Comparison of ENCODE assay signal across 8 cellular contexts in genomic region chr21:42495765-42496119, GRCh38. TPM values are rescaled to one million over a fixed set of nuclear protein-coding genes. Genes with fewer than 3 reads are reported as not detected.
DNase-seq lines count a peak whose midpoint lies in the region; ATAC-seq and TF ChIP-seq lines count a peak whose summit lies in the region.

No MANE protein-coding gene starts in this region.

- H3K4me1 Mint-ChIP-seq in CD4-positive, alpha-beta T cell (ENCODE audit: low read depth): peaks cover 24% of the 10 kb centered on the region
- peaks cover 11 to 13% of the 10 kb centered on the region in 2 donors for H3K4me1 Mint-ChIP-seq in effector memory CD8-positive, alpha-beta T cell (ENCODE audit: low read depth in 2 of 2)
- H3K4me1 Mint-ChIP-seq in natural killer cell treated with Interleukin-12 subunit alpha and Interleukin-12 subunit beta and Interleukin-15 and Interleukin-18, amount 100 ng/mL, for 72 hours (ENCODE audit: low read depth in 2 of 2): peaks cover 7 to 11% of the 10 kb centered on the region in 2 donors

- peak overlapping the region; percentile 89 for H3K4me3 Mint-ChIP-seq in CD4-positive, alpha-beta T cell
- peak overlapping the region; percentile 81 to 83 for H3K4me3 Mint-ChIP-seq in effector memory CD8-positive, alpha-beta T cell
- H3K4me3 Mint-ChIP-seq in natural killer cell treated with Interleukin-12 subunit alpha and Interleukin-12 subunit beta and Interleukin-15 and Interleukin-18, amount 100 ng/mL, for 72 hours: peak overlapping the region; percentile 88

- ATAC-seq in CD4-positive, alpha-beta T cell (ENCODE audit: poor library complexity): no peak
- ATAC-seq in GM21576 (IDR thresholded peaks at IDR 0.05; ENCODE audit: unreplicated experiment) (peak; percentile 8), HG02970 (IDR thresholded peaks at IDR 0.05; ENCODE audit: low FRiP score, unreplicated experiment) (no peak)
- ATAC-seq in effector memory CD8-positive, alpha-beta T cell (replicated peaks): no peak
- no peak for ATAC-seq in natural killer cell treated with Interleukin-12 subunit alpha and Interleukin-12 subunit beta and Interleukin-15 and Interleukin-18, amount 100 ng/mL, for 72 hours

- TF ChIP-seq CTCF in CD4-positive, alpha-beta T cell (IDR thresholded peaks at IDR 0.05): no peak

- intact Hi-C loops in CD4-positive, alpha-beta T cell (cut with DNase I, micrococcal nuclease): loop anchor here (1.0 to 5.0 kb wide), 3 partner anchors 31 to 397 kb away; partner anchors contain the start of gene NDUFV3 (in 1 of the 2)

- POLR2A ChIA-PET in CD4-positive, alpha-beta T cell (lab: Charles Lee): interaction anchor here (2.7 kb wide), 1 partner anchor 18 kb away, joined by 14 read pairs; the partner anchor contains the start of gene SLC37A1

- no peaks in the 10 kb centered on the region for H3K27me3 Mint-ChIP-seq in CD4-positive, alpha-beta T cell
- H3K27me3 Mint-ChIP-seq in effector memory CD8-positive, alpha-beta T cell: peaks cover 0 to 18% of the 10 kb centered on the region in 2 donors
- peaks cover 0 to 8% of the 10 kb centered on the region in 2 donors for H3K27me3 Mint-ChIP-seq in natural killer cell treated with Interleukin-12 subunit alpha and Interleukin-12 subunit beta and Interleukin-15 and Interleukin-18, amount 100 ng/mL, for 72 hours

- H3K27ac Mint-ChIP-seq in CD4-positive, alpha-beta T cell: peak overlapping the region; percentile 84
- peak overlapping the region; percentile 84 to 90 for H3K27ac Mint-ChIP-seq in effector memory CD8-positive, alpha-beta T cell
- H3K27ac Mint-ChIP-seq in natural killer cell treated with Interleukin-12 subunit alpha and Interleukin-12 subunit beta and Interleukin-15 and Interleukin-18, amount 100 ng/mL, for 72 hours: peak overlapping the region in 1 of 2 donors; percentile 85

- CTCF ChIA-PET in CD4-positive, alpha-beta T cell (lab: Charles Lee): no interaction called here

- no peak overlapping the region for H3K27ac ChIP-seq in CD4-positive, alpha-beta T cell (ENCODE audit: low read depth, low read length)

- H3K27me3 ChIP-seq in CD4-positive, alpha-beta T cell (ENCODE audit: control insufficient read depth, insufficient read depth, low read length): no peaks in the 10 kb centered on the region

- no peak for DNase-seq in CD4-positive, alpha-beta T cell
- DNase-seq in NCI-H526 treated with DMSO at 0.1 percent for 48 hours (lab: John Stamatoyannopoulos, UW) (peak; percentile 59), OCI-M2 (lab: John Stamatoyannopoulos, UW; ENCODE audit: unreplicated experiment) (no peak), NK-92 (lab: John Stamatoyannopoulos, UW; ENCODE audit: unreplicated experiment) (no peak)
- DNase-seq in effector memory CD8-positive, alpha-beta T cell: no peak
- DNase-seq in natural killer cell treated with Interleukin-12 subunit alpha and Interleukin-12 subunit beta and Interleukin-15 and Interleukin-18, amount 100 ng/mL, for 72 hours (ENCODE audit: low spot score): no peak

- H3K9me3 ChIP-seq in CD4-positive, alpha-beta T cell (ENCODE audit: control insufficient read depth, low read length): no peaks in the 10 kb centered on the region

- H3K36me3 Mint-ChIP-seq in CD4-positive, alpha-beta T cell (ENCODE audit: low read depth): no peaks in the 10 kb centered on the region
- peaks cover 9% of the 10 kb centered on the region for H3K36me3 Mint-ChIP-seq in effector memory CD8-positive, alpha-beta T cell (ENCODE audit: insufficient read depth)
- no peaks in the 10 kb centered on the region for H3K36me3 Mint-ChIP-seq in natural killer cell treated with Interleukin-12 subunit alpha and Interleukin-12 subunit beta and Interleukin-15 and Interleukin-18, amount 100 ng/mL, for 72 hours

- H3K9me3 Mint-ChIP-seq in CD4-positive, alpha-beta T cell: no peaks in the 10 kb centered on the region
- H3K9me3 Mint-ChIP-seq in effector memory CD8-positive, alpha-beta T cell: no peaks in the 10 kb centered on the region
- no peaks in the 10 kb centered on the region for H3K9me3 Mint-ChIP-seq in natural killer cell treated with Interleukin-12 subunit alpha and Interleukin-12 subunit beta and Interleukin-15 and Interleukin-18, amount 100 ng/mL, for 72 hours

RNA-seq across cellular contexts. Expression of gene RSPH1, which starts 0.3 kb away (rescaled TPM):
- total RNA-seq in CD4-positive, alpha-beta T cell: under 1 TPM; 0.34 to 0.38 TPM
- under 1 TPM in 1 of 2 donors, not detected in 1; 0.25 TPM for total RNA-seq in natural killer cell treated with Interleukin-12 subunit alpha and Interleukin-12 subunit beta and Interleukin-15 and Interleukin-18, amount 100 ng/mL, for 72 hours

RNA-seq across cellular contexts. Expression of gene SLC37A1, which starts 17.9 kb away (rescaled TPM):
- total RNA-seq in CD4-positive, alpha-beta T cell: 10 to 100 TPM; 16.4 to 16.7 TPM
- total RNA-seq in natural killer cell treated with Interleukin-12 subunit alpha and Interleukin-12 subunit beta and Interleukin-15 and Interleukin-18, amount 100 ng/mL, for 72 hours: 10 to 100 TPM; 17.2 to 22.5 TPM
